In genomic region chr9:95772320-95773060, GRCh38 we compare ENCODE assay signal across 1 cellular context.
TF ChIP-seq lines count a peak whose summit lies in the region.

No MANE protein-coding gene starts in this region.

TF ChIP-seq in HepG2, 621 proteins besides CTCF, POLR2A, EP300 and RAD21 (continued from another document and continues in another):
- TF ChIP-seq CSRNP1 (CRISPR knock-in tag; IDR thresholded peaks at IDR 0.05) (no peak), NFE2 (CRISPR knock-in tag; IDR thresholded peaks at IDR 0.05) (no peak), ZNF816 (CRISPR knock-in tag; IDR thresholded peaks at IDR 0.05; ENCODE audit: borderline replicate concordance) (no peak), BRD4 (CRISPR knock-in tag; IDR thresholded peaks at IDR 0.05) (0 out of 2 replicates have a peak, but pooled peaks have one; percentile 35), ZNF703 (CRISPR knock-in tag; IDR thresholded peaks at IDR 0.05; ENCODE audit: borderline replicate concordance) (no peak), SAP130 (CRISPR knock-in tag; IDR thresholded peaks at IDR 0.05; ENCODE audit: low read depth) (no peak; the same call in 1 of the 2 replicates), DRAP1 (CRISPR knock-in tag; IDR thresholded peaks at IDR 0.05) (peak; percentile 53), ZNF224 (CRISPR knock-in tag; IDR thresholded peaks at IDR 0.05) (no peak), ELF4 (CRISPR knock-in tag; IDR thresholded peaks at IDR 0.05; ENCODE audit: borderline replicate concordance) (0 out of 2 replicates have a peak, but pooled peaks have one; percentile 4), ZBTB39 (CRISPR knock-in tag; IDR thresholded peaks at IDR 0.05) (no peak), NFRKB (IDR thresholded peaks at IDR 0.05) (no peak), IRF9 (CRISPR knock-in tag; IDR thresholded peaks at IDR 0.05; ENCODE audit: borderline replicate concordance) (no peak; the same call in 1 of the 2 replicates), MIXL1 (CRISPR knock-in tag; IDR thresholded peaks at IDR 0.05) (no peak), ZSCAN22 (CRISPR knock-in tag; IDR thresholded peaks at IDR 0.05) (no peak), ZNF225 (CRISPR knock-in tag; IDR thresholded peaks at IDR 0.05) (no peak), SNRNP70 (IDR thresholded peaks at IDR 0.05; ENCODE audit: low read depth, low read length) (no peak), NONO (IDR thresholded peaks at IDR 0.05) (no peak), NONO (CRISPR knock-in tag; conservative IDR thresholded peaks at IDR 0.05) (no peak; the same call in 1 of the 2 replicates), ZNF552 (CRISPR knock-in tag; IDR thresholded peaks at IDR 0.05; ENCODE audit: borderline replicate concordance) (no peak), GABPB1 (CRISPR knock-in tag; IDR thresholded peaks at IDR 0.05) (0 out of 2 replicates have a peak, but pooled peaks have one; percentile 9), ZNF549 (CRISPR knock-in tag; IDR thresholded peaks at IDR 0.05) (no peak), SAFB2 (CRISPR knock-in tag; IDR thresholded peaks at IDR 0.05; ENCODE audit: borderline replicate concordance, low read depth) (no peak), ZBTB44 (CRISPR knock-in tag; IDR thresholded peaks at IDR 0.05) (no peak), GATAD2A (CRISPR knock-in tag; IDR thresholded peaks at IDR 0.05) (peak; percentile 50; the same call in 1 of the 2 replicates), MAFF (IDR thresholded peaks at IDR 0.05; ENCODE audit: low read depth, low read length) (no peak), ZNF7 (CRISPR knock-in tag; IDR thresholded peaks at IDR 0.05) (no peak), ZNF383 (CRISPR knock-in tag; IDR thresholded peaks at IDR 0.05; ENCODE audit: borderline replicate concordance) (no peak), PITX1 (CRISPR knock-in tag; IDR thresholded peaks at IDR 0.05) (peak; percentile 41; the same call in 1 of the 2 replicates), ARID2 (CRISPR knock-in tag; IDR thresholded peaks at IDR 0.05; ENCODE audit: borderline replicate concordance) (0 out of 2 replicates have a peak, but pooled peaks have one; percentile 42), FOXA3 (CRISPR knock-in tag; IDR thresholded peaks at IDR 0.05) (peak; percentile 45; the same call in 1 of the 2 replicates), ZNF614 (CRISPR knock-in tag; IDR thresholded peaks at IDR 0.05; ENCODE audit: borderline replicate concordance) (no peak), ZNF605 (CRISPR knock-in tag; IDR thresholded peaks at IDR 0.05) (no peak; the same call in 1 of the 2 replicates), CBX2 (IDR thresholded peaks at IDR 0.05; ENCODE audit: low read depth, low read length) (no peak), CBX2 (CRISPR knock-in tag; IDR thresholded peaks at IDR 0.05; ENCODE audit: low read depth) (no peak), NR3C1 (CRISPR knock-in tag; IDR thresholded peaks at IDR 0.05) (no peak), ZNF761 (CRISPR knock-in tag; conservative IDR thresholded peaks at IDR 0.05) (0 out of 2 replicates have a peak, but pooled peaks have one; percentile 45), ZNF746 (CRISPR knock-in tag; IDR thresholded peaks at IDR 0.05) (no peak), AHR (CRISPR knock-in tag; IDR thresholded peaks at IDR 0.05) (no peak), SNAI1 (CRISPR knock-in tag; IDR thresholded peaks at IDR 0.05; ENCODE audit: borderline replicate concordance) (peak; percentile 31; the same call in 1 of the 2 replicates), KLF16 (CRISPR knock-in tag; IDR thresholded peaks at IDR 0.05) (no peak), ZNF619 (CRISPR knock-in tag; IDR thresholded peaks at IDR 0.05) (no peak)
- TF ChIP-seq, protein P1, sequence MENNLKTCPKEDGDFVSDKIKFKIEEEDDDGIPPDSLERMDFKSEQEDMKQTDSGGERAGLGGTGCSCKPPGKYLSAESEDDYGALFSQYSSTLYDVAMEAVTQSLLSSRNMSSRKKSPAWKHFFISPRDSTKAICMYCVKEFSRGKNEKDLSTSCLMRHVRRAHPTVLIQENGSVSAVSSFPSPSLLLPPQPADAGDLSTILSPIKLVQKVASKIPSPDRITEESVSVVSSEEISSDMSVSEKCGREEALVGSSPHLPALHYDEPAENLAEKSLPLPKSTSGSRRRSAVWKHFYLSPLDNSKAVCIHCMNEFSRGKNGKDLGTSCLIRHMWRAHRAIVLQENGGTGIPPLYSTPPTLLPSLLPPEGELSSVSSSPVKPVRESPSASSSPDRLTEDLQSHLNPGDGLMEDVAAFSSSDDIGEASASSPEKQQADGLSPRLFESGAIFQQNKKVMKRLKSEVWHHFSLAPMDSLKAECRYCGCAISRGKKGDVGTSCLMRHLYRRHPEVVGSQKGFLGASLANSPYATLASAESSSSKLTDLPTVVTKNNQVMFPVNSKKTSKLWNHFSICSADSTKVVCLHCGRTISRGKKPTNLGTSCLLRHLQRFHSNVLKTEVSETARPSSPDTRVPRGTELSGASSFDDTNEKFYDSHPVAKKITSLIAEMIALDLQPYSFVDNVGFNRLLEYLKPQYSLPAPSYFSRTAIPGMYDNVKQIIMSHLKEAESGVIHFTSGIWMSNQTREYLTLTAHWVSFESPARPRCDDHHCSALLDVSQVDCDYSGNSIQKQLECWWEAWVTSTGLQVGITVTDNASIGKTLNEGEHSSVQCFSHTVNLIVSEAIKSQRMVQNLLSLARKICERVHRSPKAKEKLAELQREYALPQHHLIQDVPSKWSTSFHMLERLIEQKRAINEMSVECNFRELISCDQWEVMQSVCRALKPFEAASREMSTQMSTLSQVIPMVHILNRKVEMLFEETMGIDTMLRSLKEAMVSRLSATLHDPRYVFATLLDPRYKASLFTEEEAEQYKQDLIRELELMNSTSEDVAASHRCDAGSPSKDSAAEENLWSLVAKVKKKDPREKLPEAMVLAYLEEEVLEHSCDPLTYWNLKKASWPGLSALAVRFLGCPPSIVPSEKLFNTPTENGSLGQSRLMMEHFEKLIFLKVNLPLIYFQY (CRISPR knock-in tag; IDR thresholded peaks at IDR 0.05; ENCODE audit: borderline replicate concordance) = no peak
- TF ChIP-seq, protein P2, sequence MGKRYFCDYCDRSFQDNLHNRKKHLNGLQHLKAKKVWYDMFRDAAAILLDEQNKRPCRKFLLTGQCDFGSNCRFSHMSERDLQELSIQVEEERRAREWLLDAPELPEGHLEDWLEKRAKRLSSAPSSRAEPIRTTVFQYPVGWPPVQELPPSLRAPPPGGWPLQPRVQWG (CRISPR knock-in tag; IDR thresholded peaks at IDR 0.05; ENCODE audit: borderline replicate concordance, low read depth) = no peak
- TF ChIP-seq, protein P3, sequence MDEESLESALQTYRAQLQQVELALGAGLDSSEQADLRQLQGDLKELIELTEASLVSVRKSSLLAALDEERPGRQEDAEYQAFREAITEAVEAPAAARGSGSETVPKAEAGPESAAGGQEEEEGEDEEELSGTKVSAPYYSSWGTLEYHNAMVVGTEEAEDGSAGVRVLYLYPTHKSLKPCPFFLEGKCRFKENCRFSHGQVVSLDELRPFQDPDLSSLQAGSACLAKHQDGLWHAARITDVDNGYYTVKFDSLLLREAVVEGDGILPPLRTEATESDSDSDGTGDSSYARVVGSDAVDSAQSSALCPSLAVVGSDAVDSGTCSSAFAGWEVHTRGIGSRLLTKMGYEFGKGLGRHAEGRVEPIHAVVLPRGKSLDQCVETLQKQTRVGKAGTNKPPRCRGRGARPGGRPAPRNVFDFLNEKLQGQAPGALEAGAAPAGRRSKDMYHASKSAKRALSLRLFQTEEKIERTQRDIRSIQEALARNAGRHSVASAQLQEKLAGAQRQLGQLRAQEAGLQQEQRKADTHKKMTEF (CRISPR knock-in tag; IDR thresholded peaks at IDR 0.05) = peak; percentile 41; the same call in 1 of the 2 replicates
- TF ChIP-seq, protein P4, sequence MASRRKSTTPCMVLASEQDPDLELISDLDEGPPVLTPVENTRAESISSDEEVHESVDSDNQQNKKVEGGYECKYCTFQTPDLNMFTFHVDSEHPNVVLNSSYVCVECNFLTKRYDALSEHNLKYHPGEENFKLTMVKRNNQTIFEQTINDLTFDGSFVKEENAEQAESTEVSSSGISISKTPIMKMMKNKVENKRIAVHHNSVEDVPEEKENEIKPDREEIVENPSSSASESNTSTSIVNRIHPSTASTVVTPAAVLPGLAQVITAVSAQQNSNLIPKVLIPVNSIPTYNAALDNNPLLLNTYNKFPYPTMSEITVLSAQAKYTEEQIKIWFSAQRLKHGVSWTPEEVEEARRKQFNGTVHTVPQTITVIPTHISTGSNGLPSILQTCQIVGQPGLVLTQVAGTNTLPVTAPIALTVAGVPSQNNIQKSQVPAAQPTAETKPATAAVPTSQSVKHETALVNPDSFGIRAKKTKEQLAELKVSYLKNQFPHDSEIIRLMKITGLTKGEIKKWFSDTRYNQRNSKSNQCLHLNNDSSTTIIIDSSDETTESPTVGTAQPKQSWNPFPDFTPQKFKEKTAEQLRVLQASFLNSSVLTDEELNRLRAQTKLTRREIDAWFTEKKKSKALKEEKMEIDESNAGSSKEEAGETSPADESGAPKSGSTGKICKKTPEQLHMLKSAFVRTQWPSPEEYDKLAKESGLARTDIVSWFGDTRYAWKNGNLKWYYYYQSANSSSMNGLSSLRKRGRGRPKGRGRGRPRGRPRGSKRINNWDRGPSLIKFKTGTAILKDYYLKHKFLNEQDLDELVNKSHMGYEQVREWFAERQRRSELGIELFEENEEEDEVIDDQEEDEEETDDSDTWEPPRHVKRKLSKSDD (CRISPR knock-in tag; IDR thresholded peaks at IDR 0.05; ENCODE audit: low read depth) = no peak
- TF ChIP-seq, protein P5, sequence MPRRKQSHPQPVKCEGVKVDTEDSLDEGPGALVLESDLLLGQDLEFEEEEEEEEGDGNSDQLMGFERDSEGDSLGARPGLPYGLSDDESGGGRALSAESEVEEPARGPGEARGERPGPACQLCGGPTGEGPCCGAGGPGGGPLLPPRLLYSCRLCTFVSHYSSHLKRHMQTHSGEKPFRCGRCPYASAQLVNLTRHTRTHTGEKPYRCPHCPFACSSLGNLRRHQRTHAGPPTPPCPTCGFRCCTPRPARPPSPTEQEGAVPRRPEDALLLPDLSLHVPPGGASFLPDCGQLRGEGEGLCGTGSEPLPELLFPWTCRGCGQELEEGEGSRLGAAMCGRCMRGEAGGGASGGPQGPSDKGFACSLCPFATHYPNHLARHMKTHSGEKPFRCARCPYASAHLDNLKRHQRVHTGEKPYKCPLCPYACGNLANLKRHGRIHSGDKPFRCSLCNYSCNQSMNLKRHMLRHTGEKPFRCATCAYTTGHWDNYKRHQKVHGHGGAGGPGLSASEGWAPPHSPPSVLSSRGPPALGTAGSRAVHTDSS (CRISPR knock-in tag; conservative IDR thresholded peaks at IDR 0.05) = no peak
- TF ChIP-seq, protein P6, sequence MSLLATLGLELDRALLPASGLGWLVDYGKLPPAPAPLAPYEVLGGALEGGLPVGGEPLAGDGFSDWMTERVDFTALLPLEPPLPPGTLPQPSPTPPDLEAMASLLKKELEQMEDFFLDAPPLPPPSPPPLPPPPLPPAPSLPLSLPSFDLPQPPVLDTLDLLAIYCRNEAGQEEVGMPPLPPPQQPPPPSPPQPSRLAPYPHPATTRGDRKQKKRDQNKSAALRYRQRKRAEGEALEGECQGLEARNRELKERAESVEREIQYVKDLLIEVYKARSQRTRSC (CRISPR knock-in tag; IDR thresholded peaks at IDR 0.05; ENCODE audit: low read depth) = no peak
